In genomic region chr13:40217675-40218074, GRCh38 we compare ENCODE assay signal across 16 cellular contexts.
"Had no signal": no experiment of that assay in that cellular context is flagged by ENCODE, and none has a peak within 500 bp of the region (broad histone marks: within the 10 kb centered on the region; RNA-seq: fewer than 3 reads in every experiment).

No MANE protein-coding gene starts in this region.

- DNase-seq: activated CD4-positive, alpha-beta T cell treated with anti-CD3 and anti-CD28 coated beads, Interleukin-2, amount 50 U/mL, for 1 hour; activated CD4-positive, CD25-positive, alpha-beta regulatory T cell; activated CD8-positive, alpha-beta T cell treated with anti-CD3 and anti-CD28 coated beads, Interleukin-2, amount 10 ng/mL, durations not matched to agents 7 days and 5 days; activated naive CD8-positive, alpha-beta T cell treated with anti-CD3 and anti-CD28 coated beads for 36 hours; central memory CD4-positive, alpha-beta T cell; effector memory CD4-positive, alpha-beta T cell; hypothalamus; left ventricle myocardium superior; psoas muscle; spleen; stimulated activated CD4-positive, alpha-beta T cell treated with anti-CD3 and anti-CD28 coated beads, Interleukin-4, amount 100 ng/mL, for 1 hour; stimulated activated naive CD8-positive, alpha-beta T cell treated with anti-CD3 and anti-CD28 coated beads, Interleukin-15, Interleukin-2, amounts not matched to agents 100 U/mL and 50 U/mL, for 24 hours; T-helper 17 cell; upper lobe of left lung had no signal

- ATAC-seq: activated CD8-positive, alpha-beta T cell treated with anti-CD3 and anti-CD28 coated beads, Interleukin-2, amount 10 ng/mL, durations not matched to agents 7 days and 5 days; left ventricle myocardium superior; psoas muscle; stimulated activated naive CD8-positive, alpha-beta T cell treated with anti-CD3 and anti-CD28 coated beads, Interleukin-15, Interleukin-2, amounts not matched to agents 100 U/mL and 50 U/mL, for 24 hours; T-helper 17 cell had no signal

- H3K36me3 ChIP-seq: pancreas, right atrium auricular region, spleen, upper lobe of left lung had no signal

- H3K9me3 ChIP-seq: pancreas, psoas muscle, right atrium auricular region, spleen, upper lobe of left lung had no signal

- H3K27me3 ChIP-seq: pancreas, right atrium auricular region, spleen, upper lobe of left lung had no signal

- H3K4me3 ChIP-seq: pancreas, psoas muscle, right atrium auricular region, spleen, upper lobe of left lung had no signal

- H3K27ac ChIP-seq: pancreas, psoas muscle, right atrium auricular region, spleen, upper lobe of left lung had no signal
